In genomic region chr3:49454457-49454856, GRCh38 we compare ENCODE assay signal across 10 cellular contexts. TPM values are rescaled to one million over a fixed set of nuclear protein-coding genes. Genes with fewer than 3 reads are reported as not detected.
DNase-seq lines count a peak whose midpoint lies in the region; ATAC-seq, FAIRE-seq and TF ChIP-seq lines count a peak whose summit lies in the region.
"Had no signal": no experiment of that assay in that cellular context is flagged by ENCODE, and none has a peak within 500 bp of the region (broad histone marks: within the 10 kb centered on the region; RNA-seq: fewer than 3 reads in every experiment).

No MANE protein-coding gene starts in this region.

- no peak overlapping the region for H3K27ac Mint-ChIP-seq in Calu3 (ENCODE audit: unreplicated experiment)
- H3K27ac Mint-ChIP-seq: T-cell had no signal

- no peaks in the 10 kb centered on the region for H3K27me3 ChIP-seq in GM12878 (replicated peaks in 1 of 2; ENCODE audit: control insufficient read depth in 2 of 2, insufficient read depth in 2 of 2, low read length in 1 of 2)
- no peaks in the 10 kb centered on the region for H3K27me3 ChIP-seq in lower lobe of right lung (ENCODE audit: low read depth)
- peaks cover 0 to 3% of the 10 kb centered on the region in 2 experiments for H3K27me3 ChIP-seq in mesenchymal stem cell (ENCODE audit: control insufficient read depth in 1 of 2, insufficient read depth in 1 of 2, low read length in 2 of 2)

- H2BK120ac ChIP-seq in mesenchymal stem cell (ENCODE audit: low read depth, low read length) = no peak overlapping the region

- RAD21 ChIA-PET in GM12878 (lab: Charles Lee; ENCODE audit: unreplicated experiment) = interaction anchor here (0.6 to 1.5 kb wide), 9 partner anchors 10 to 283 kb away, joined by 3 to 8 read pairs (median 3); partner anchors contain the start of gene KLHDC8B

- H3K4me2 ChIP-seq in GM12878 (ENCODE audit: control insufficient read depth, insufficient read depth) (no peak overlapping the region), mesenchymal stem cell (ENCODE audit: low read length, poor library complexity, severe bottlenecking) (no peak overlapping the region)

- DNase-seq in Calu3 (peak; percentile 75), HT-29 (ENCODE audit: low spot score) (peak; percentile 51), GM12878 (ENCODE audit: low read depth, low spot score) (no peak), lower lobe of right lung (no peak), mesenchymal stem cell (no peak), H4 (ENCODE audit: low spot score) (no peak)
- DNase-seq: naive B cell, T-cell had no signal

- ATAC-seq in GM12878 = peak; percentile 73
- peak; percentile 77 to 78 for ATAC-seq in lower lobe of right lung
- ATAC-seq in HG03108 (IDR thresholded peaks at IDR 0.05; ENCODE audit: unreplicated experiment) = no peak
- ATAC-seq in GM19452 (IDR thresholded peaks at IDR 0.05; ENCODE audit: unreplicated experiment) = no peak

- H3K36me3 ChIP-seq in GM12878 (ENCODE audit: control insufficient read depth in 2 of 2, insufficient read depth in 2 of 2, low read length in 1 of 2) (no peaks in the 10 kb centered on the region), lower lobe of right lung (no peaks in the 10 kb centered on the region), mesenchymal stem cell (ENCODE audit: control insufficient read depth in 1 of 2, insufficient read depth in 2 of 2, low read depth in 1 of 2, low read length in 2 of 2) (no peaks in the 10 kb centered on the region)

- H3K14ac ChIP-seq in mesenchymal stem cell (ENCODE audit: low read length in 2 of 2) = no peak overlapping the region

- no peaks in the 10 kb centered on the region for H3K27me3 Mint-ChIP-seq in Calu3 (ENCODE audit: unreplicated experiment)
- H3K27me3 Mint-ChIP-seq: T-cell had no signal

- H3K4ac ChIP-seq in mesenchymal stem cell (ENCODE audit: low read depth in 1 of 2, low read length in 2 of 2) = no peak overlapping the region

- SMC1A ChIA-PET in GM12878 (lab: Charles Lee; ENCODE audit: uncharacterized antibody, unreplicated experiment) = interaction anchor here (0.6 to 1.7 kb wide), 4 partner anchors 27 to 1370 kb away, joined by 3 to 4 read pairs (median 4); partner anchors contain the start of gene KLHDC8B

- in situ Hi-C loops in GM12878 (cut with MboI) = no loop called here

- no peak overlapping the region for H2AK5ac ChIP-seq in mesenchymal stem cell (ENCODE audit: low read length, severe bottlenecking)

- H2BK12ac ChIP-seq in mesenchymal stem cell (ENCODE audit: low read length in 2 of 2) = no peak overlapping the region

- TF ChIP-seq EP300 in GM12878 (IDR thresholded peaks at IDR 0.05; ENCODE audit: borderline replicate concordance in 1 of 2, control insufficient read depth in 1 of 2, low read depth in 2 of 2, low read length in 2 of 2) = no peak

- no peaks in the 10 kb centered on the region for H3K79me2 ChIP-seq in GM12878 (ENCODE audit: control insufficient read depth, insufficient read depth, low read length)

- H2AFZ ChIP-seq in GM12878 (ENCODE audit: control insufficient read depth, low read depth, low read length) = no peak overlapping the region
- no peak overlapping the region for H2AFZ ChIP-seq in mesenchymal stem cell (ENCODE audit: low read depth, low read length)

- peak; percentile 60 for TF ChIP-seq RAD21 in GM12878 (IDR thresholded peaks at IDR 0.05; ENCODE audit: insufficient read depth, low read depth, low read length)

- intact Hi-C loops in Calu3 (cut with micrococcal nuclease; ENCODE audit: unreplicated experiment) = loop anchor here (2.0 kb wide), 1 partner anchor 216 kb away; no protein-coding TSS in a partner anchor
- intact Hi-C loops in GM12878 (cut with micrococcal nuclease; ENCODE audit: unreplicated experiment) = loop anchor here (5.0 kb wide), 1 partner anchor 218 kb away; the partner anchor contains the start of gene APEH
- intact Hi-C loops in lower lobe of right lung (cut with DNase I) = no loop called here

- H3K27ac ChIP-seq in GM12878 (ENCODE audit: control insufficient read depth, insufficient read depth) (no peak overlapping the region), lower lobe of right lung (peak overlapping the region; percentile 56), mesenchymal stem cell (ENCODE audit: low read length, poor library complexity, severe bottlenecking) (no peak overlapping the region)

- no peak overlapping the region for H2BK15ac ChIP-seq in mesenchymal stem cell (ENCODE audit: low read depth, poor library complexity, severe bottlenecking)

- no peaks in the 10 kb centered on the region for H3K79me1 ChIP-seq in mesenchymal stem cell (replicated peaks; ENCODE audit: low read length, poor library complexity, severe bottlenecking)

- H4K8ac ChIP-seq in mesenchymal stem cell (ENCODE audit: low read length) = no peak overlapping the region

- H3K36me3 Mint-ChIP-seq in Calu3 (ENCODE audit: insufficient read depth, unreplicated experiment) = no peaks in the 10 kb centered on the region
- H3K36me3 Mint-ChIP-seq: naive B cell, T-cell had no signal

- H3K18ac ChIP-seq in mesenchymal stem cell (ENCODE audit: low read depth in 1 of 2, low read length in 2 of 2) = no peak overlapping the region

- no peak overlapping the region for H3K4me3 Mint-ChIP-seq in Calu3 (ENCODE audit: low read depth, unreplicated experiment)
- H3K4me3 Mint-ChIP-seq: naive B cell, T-cell had no signal

- POLR2A ChIA-PET in GM12878 (lab: Charles Lee) = interaction anchor here (0.6 kb wide), 1 partner anchor 55 kb away, joined by 3 read pairs; no protein-coding TSS in a partner anchor

- H3K4me3 ChIP-seq in GM12878 = no peak overlapping the region
- H3K4me3 ChIP-seq in lower lobe of right lung = no peak overlapping the region
- H3K4me3 ChIP-seq in mesenchymal stem cell (ENCODE audit: insufficient read depth in 1 of 2, low read depth in 1 of 2, low read length in 2 of 2) = no peak overlapping the region

- H4K20me1 ChIP-seq in GM12878 (ENCODE audit: control insufficient read depth, insufficient read depth) = no peaks in the 10 kb centered on the region

- no peak overlapping the region for H4K91ac ChIP-seq in mesenchymal stem cell (ENCODE audit: low read length)

- no peak for FAIRE-seq in GM12878 (lab: Jason Lieb, UNC)

- peak; percentile 24 for TF ChIP-seq CTCF in Calu3 (IDR thresholded peaks at IDR 0.05; ENCODE audit: unreplicated experiment)
- peak; percentile 36 to 49 (median 43); a peak in 5 of 6 replicates for TF ChIP-seq CTCF in GM12878 (IDR thresholded peaks at IDR 0.05 in 2 of 3, conservative IDR thresholded peaks at IDR 0.05 in 1 of 3; ENCODE audit: control insufficient read depth in 2 of 3, extremely low read depth in 1 of 3, insufficient read depth in 1 of 3, low read depth in 3 of 3, low read length in 3 of 3)
- peak; percentile 25 for TF ChIP-seq CTCF in lower lobe of right lung (IDR thresholded peaks at IDR 0.05)

- H3K9ac ChIP-seq in GM12878 (ENCODE audit: control insufficient read depth, insufficient read depth, low read length) (no peak overlapping the region), mesenchymal stem cell (ENCODE audit: low read length) (no peak overlapping the region)

- BruUV-seq in Calu3 (replicated peaks; lab: Mats Ljungman, UMichigan) (no TSS peak), GM12878 (replicated peaks; lab: Mats Ljungman, UMichigan) (no TSS peak)

- H3K9me3 ChIP-seq in GM12878 (replicated peaks; ENCODE audit: control insufficient read depth, insufficient read depth, low read length) = no peaks in the 10 kb centered on the region
- no peaks in the 10 kb centered on the region for H3K9me3 ChIP-seq in lower lobe of right lung
- no peaks in the 10 kb centered on the region for H3K9me3 ChIP-seq in mesenchymal stem cell (ENCODE audit: control insufficient read depth, low read length)

- no peaks in the 10 kb centered on the region for H3K9me3 Mint-ChIP-seq in Calu3 (ENCODE audit: low read depth, unreplicated experiment)
- H3K9me3 Mint-ChIP-seq: naive B cell, T-cell had no signal

- no peaks in the 10 kb centered on the region for H3K4me1 ChIP-seq in GM12878 (ENCODE audit: control insufficient read depth, insufficient read depth, low read length)
- peaks cover 13% of the 10 kb centered on the region for H3K4me1 ChIP-seq in lower lobe of right lung
- peaks cover 7% of the 10 kb centered on the region for H3K4me1 ChIP-seq in mesenchymal stem cell (ENCODE audit: control insufficient read depth, insufficient read depth, low read depth, low read length)

- H3K4me1 Mint-ChIP-seq in Calu3 (ENCODE audit: low read depth, unreplicated experiment) = peaks cover 17% of the 10 kb centered on the region
- H3K4me1 Mint-ChIP-seq: T-cell had no signal

- no peak for TF ChIP-seq POLR2A in GM12878 (IDR thresholded peaks at IDR 0.05; ENCODE audit: low read depth, low read length)

- CTCF ChIA-PET in Calu3 (lab: Charles Lee) (interaction anchor here (0.5 to 2.0 kb wide), 13 partner anchors 11 to 947 kb away, joined by 3 to 14 read pairs (median 3); partner anchors contain the start of gene USP4), GM12878 (lab: Yijun Ruan, JAX) (interaction anchor here (0.6 to 3.0 kb wide), 9 partner anchors 10 to 467 kb away, joined by 3 to 11 read pairs (median 3); no protein-coding TSS in a partner anchor)

- H2BK5ac ChIP-seq in mesenchymal stem cell (ENCODE audit: low read depth, low read length, poor library complexity, severe bottlenecking) = no peak overlapping the region

- 40% methylated on average over 2 of the region's 2 CpGs for WGBS in GM12878 (ENCODE audit: insufficient coverage, insufficient replicate concordance, low lambda C conversion rate, missing lambda C conversion rate)
- WGBS in mesenchymal stem cell = no CpG with 5 or more reads among the region's 2 CpGs

- H3K23ac ChIP-seq in mesenchymal stem cell (ENCODE audit: low read length in 2 of 2) = no peak overlapping the region

RNA-seq across cellular contexts. Expression of gene DAG1, which starts 15.6 kb away (rescaled TPM):
- total RNA-seq in Calu3 (2022) (164 and 226 TPM in 2 replicates), GM12878 (2014; rRNA removed) (12.3 and 14.1 TPM in 2 replicates), GM12878 (2014; rRNA removed; fragmentation: Illumina TruSeq; extraction: Trizol) (5.4 TPM in 2 replicates), GM12878 (2021) (16.3 and 16.9 TPM in 2 replicates), lower lobe of right lung (71.5 TPM)
- 64.2 and 72.9 TPM in 2 replicates for total RNA-seq in HT-29 (2014; rRNA removed; shearing (Covaris generic))
- total RNA-seq in GM12878 (2013; cell fraction: nucleolus; rRNA removed) = 17.6 and 19.7 TPM in 2 replicates
- polyA plus RNA-seq in GM12878 (2011; ENCODE audit: low read depth) = 2.3 TPM
- polyA plus RNA-seq in GM12878 (2011; rRNA removed) (2.7 and 8.2 TPM in 2 replicates), GM12878 (2014; fragmentation: Illumina TruSeq; extraction: Trizol) (6.5 and 10.2 TPM in 2 replicates), GM12878 (2014; fragmentation: Nextera tagmentation; extraction: Ambion mirVana) (under 1 TPM; 0.33 to 0.37 TPM), GM12878 (2014; rRNA removed) (8.7 and 10.2 TPM in 2 replicates), GM12878 (2016; fragmentation: Nextera tagmentation; extraction: Ambion mirVana) (10 to 100 TPM in 1 of 2 experiments, 1 to 10 TPM in 1; 9.6 to 10.1 TPM)
- polyA plus RNA-seq in GM12878 (2011; cell fraction: cytosol; rRNA removed) = 5.7 and 5.9 TPM in 2 replicates
- 7.0 TPM in 2 replicates for polyA plus RNA-seq in GM12878 (2011; cell fraction: nucleus; rRNA removed)
- 4.2 and 5.2 TPM in 2 replicates for polyA plus RNA-seq in GM12878 (2012)
- polyA minus RNA-seq in GM12878 (2011; rRNA and poly(A)+ RNA removed) = 12.6 and 13.7 TPM in 2 replicates
- polyA minus RNA-seq in GM12878 (2011; cell fraction: cytosol; rRNA and poly(A)+ RNA removed) = 5.5 and 8.2 TPM in 2 replicates
- polyA minus RNA-seq in GM12878 (2011; cell fraction: nucleus; rRNA and poly(A)+ RNA removed) = 2.3 and 6.0 TPM in 2 replicates
- polyA plus RNA-seq in mesenchymal stem cell (2013, experiment 1 of 2) = 80.5 TPM
- 79.1 TPM for polyA plus RNA-seq in mesenchymal stem cell (2013, experiment 2 of 2)
- total RNA-seq in H4 (2014; rRNA removed; shearing (Covaris generic)) = 30.8 and 32.4 TPM in 2 replicates

RNA-seq across cellular contexts. Expression of gene NICN1, which starts 25.3 kb away (rescaled TPM):
- 14.2 and 15.8 TPM in 2 replicates for total RNA-seq in Calu3 (2022)
- total RNA-seq in HT-29 (2014; rRNA removed; shearing (Covaris generic)) = 2.5 and 8.2 TPM in 2 replicates
- 21.9 and 32.0 TPM in 2 replicates for total RNA-seq in GM12878 (2013; cell fraction: nucleolus; rRNA removed)
- 9.1 and 9.8 TPM in 2 replicates for total RNA-seq in GM12878 (2014; rRNA removed)
- total RNA-seq in GM12878 (2014; rRNA removed; fragmentation: Illumina TruSeq; extraction: Trizol) = 5.9 TPM in 2 replicates
- 17.8 and 19.0 TPM in 2 replicates for total RNA-seq in GM12878 (2021)
- polyA plus RNA-seq in GM12878 (2011; ENCODE audit: low read depth) = 13.1 TPM
- polyA plus RNA-seq in GM12878 (2011; rRNA removed) = 8.5 and 19.0 TPM in 2 replicates
- 20.9 and 21.1 TPM in 2 replicates for polyA plus RNA-seq in GM12878 (2011; cell fraction: cytosol; rRNA removed)
- polyA plus RNA-seq in GM12878 (2011; cell fraction: nucleus; rRNA removed) = 207 and 264 TPM in 2 replicates
- polyA plus RNA-seq in GM12878 (2012) = 14.8 and 17.4 TPM in 2 replicates
- 10.6 and 14.2 TPM in 2 replicates for polyA plus RNA-seq in GM12878 (2014; fragmentation: Illumina TruSeq; extraction: Trizol)
- polyA plus RNA-seq in GM12878 (2014; fragmentation: Nextera tagmentation; extraction: Ambion mirVana) = 10 to 100 TPM; 12.5 to 16.2 TPM
- 17.3 and 20.0 TPM in 2 replicates for polyA plus RNA-seq in GM12878 (2014; rRNA removed)
- polyA plus RNA-seq in GM12878 (2016; fragmentation: Nextera tagmentation; extraction: Ambion mirVana) = 10 to 100 TPM; 14.1 to 17.9 TPM
- 23.4 and 33.1 TPM in 2 replicates for polyA minus RNA-seq in GM12878 (2011; rRNA and poly(A)+ RNA removed)
- 6.0 and 8.8 TPM in 2 replicates for polyA minus RNA-seq in GM12878 (2011; cell fraction: cytosol; rRNA and poly(A)+ RNA removed)
- polyA minus RNA-seq in GM12878 (2011; cell fraction: nucleus; rRNA and poly(A)+ RNA removed) = 8.2 and 9.1 TPM in 2 replicates
- total RNA-seq in lower lobe of right lung = 22.1 TPM
- 13.1 TPM for polyA plus RNA-seq in mesenchymal stem cell (2013, experiment 1 of 2)
- 13.2 TPM for polyA plus RNA-seq in mesenchymal stem cell (2013, experiment 2 of 2)
- total RNA-seq in H4 (2014; rRNA removed; shearing (Covaris generic)) = 1.1 and 1.3 TPM in 2 replicates

RNA-seq across cellular contexts. Expression of gene AMT, which starts 32.2 kb away (rescaled TPM):
- total RNA-seq in Calu3 (2022) (8.5 and 9.7 TPM in 2 replicates), GM12878 (2014; rRNA removed) (0.45 and 0.54 TPM in 2 replicates), GM12878 (2014; rRNA removed; fragmentation: Illumina TruSeq; extraction: Trizol) (0.41 and 0.76 TPM in 2 replicates), GM12878 (2021) (2.4 and 3.8 TPM in 2 replicates), lower lobe of right lung (8.4 TPM)
- total RNA-seq in HT-29 (2014; rRNA removed; shearing (Covaris generic)) = 0.97 and 3.9 TPM in 2 replicates
- 4.6 and 5.3 TPM in 2 replicates for total RNA-seq in GM12878 (2013; cell fraction: nucleolus; rRNA removed)
- polyA plus RNA-seq in GM12878 (2011; ENCODE audit: low read depth) = 8.1 TPM
- polyA plus RNA-seq in GM12878 (2011; rRNA removed) (4.5 and 7.2 TPM in 2 replicates), GM12878 (2014; fragmentation: Illumina TruSeq; extraction: Trizol) (3.3 and 4.6 TPM in 2 replicates), GM12878 (2014; fragmentation: Nextera tagmentation; extraction: Ambion mirVana) (1 to 10 TPM; 1.0 to 4.6 TPM), GM12878 (2014; rRNA removed) (2.4 and 3.6 TPM in 2 replicates), GM12878 (2016; fragmentation: Nextera tagmentation; extraction: Ambion mirVana) (1 to 10 TPM; 1.6 to 2.8 TPM)
- polyA plus RNA-seq in GM12878 (2011; cell fraction: cytosol; rRNA removed) = 3.0 and 4.0 TPM in 2 replicates
- polyA plus RNA-seq in GM12878 (2011; cell fraction: nucleus; rRNA removed) = 75.3 and 115 TPM in 2 replicates
- polyA plus RNA-seq in GM12878 (2012) = 8.2 and 8.3 TPM in 2 replicates
- 2.2 and 2.6 TPM in 2 replicates for polyA minus RNA-seq in GM12878 (2011; rRNA and poly(A)+ RNA removed)
- polyA minus RNA-seq in GM12878 (2011; cell fraction: cytosol; rRNA and poly(A)+ RNA removed) = not detected in 2 replicates
- polyA minus RNA-seq in GM12878 (2011; cell fraction: nucleus; rRNA and poly(A)+ RNA removed) = 4.2 and 5.4 TPM in 2 replicates
- 4.1 TPM for polyA plus RNA-seq in mesenchymal stem cell (2013, experiment 1 of 2)
- 3.9 TPM for polyA plus RNA-seq in mesenchymal stem cell (2013, experiment 2 of 2)
- total RNA-seq in H4 (2014; rRNA removed; shearing (Covaris generic)) = 1.2 TPM in 1 of 2 replicates, not detected in the other

RNA-seq across cellular contexts. Expression of gene TCTA, which starts 42.2 kb away (rescaled TPM):
- total RNA-seq in Calu3 (2022) (33.6 and 35.6 TPM in 2 replicates), GM12878 (2014; rRNA removed) (17.3 and 17.7 TPM in 2 replicates), GM12878 (2014; rRNA removed; fragmentation: Illumina TruSeq; extraction: Trizol) (12.7 and 13.7 TPM in 2 replicates), GM12878 (2021) (17.7 and 18.3 TPM in 2 replicates), lower lobe of right lung (38.8 TPM)
- 26.6 TPM in 2 replicates for total RNA-seq in HT-29 (2014; rRNA removed; shearing (Covaris generic))
- total RNA-seq in GM12878 (2013; cell fraction: nucleolus; rRNA removed) = 34.8 and 38.6 TPM in 2 replicates
- polyA plus RNA-seq in GM12878 (2011; ENCODE audit: low read depth) = 12.8 TPM
- polyA plus RNA-seq in GM12878 (2011; rRNA removed) (11.6 and 18.2 TPM in 2 replicates), GM12878 (2014; fragmentation: Illumina TruSeq; extraction: Trizol) (27.6 and 30.5 TPM in 2 replicates), GM12878 (2014; fragmentation: Nextera tagmentation; extraction: Ambion mirVana) (1 to 10 TPM; 6.5 to 7.1 TPM), GM12878 (2014; rRNA removed) (22.4 and 25.5 TPM in 2 replicates), GM12878 (2016; fragmentation: Nextera tagmentation; extraction: Ambion mirVana) (10 to 100 TPM; 27.6 to 27.9 TPM)
- 25.0 and 27.8 TPM in 2 replicates for polyA plus RNA-seq in GM12878 (2011; cell fraction: cytosol; rRNA removed)
- polyA plus RNA-seq in GM12878 (2011; cell fraction: nucleus; rRNA removed) = 9.3 and 9.7 TPM in 2 replicates
- 13.8 and 18.9 TPM in 2 replicates for polyA plus RNA-seq in GM12878 (2012)
- polyA minus RNA-seq in GM12878 (2011; rRNA and poly(A)+ RNA removed) = 19.4 and 27.8 TPM in 2 replicates
- 6.1 and 8.2 TPM in 2 replicates for polyA minus RNA-seq in GM12878 (2011; cell fraction: cytosol; rRNA and poly(A)+ RNA removed)
- 12.0 and 24.1 TPM in 2 replicates for polyA minus RNA-seq in GM12878 (2011; cell fraction: nucleus; rRNA and poly(A)+ RNA removed)
- 12.8 TPM for polyA plus RNA-seq in mesenchymal stem cell (2013, experiment 1 of 2)
- polyA plus RNA-seq in mesenchymal stem cell (2013, experiment 2 of 2) = 13.2 TPM
- total RNA-seq in H4 (2014; rRNA removed; shearing (Covaris generic)) = 23.8 and 27.6 TPM in 2 replicates

RNA-seq across cellular contexts. Expression of gene RHOA, which starts 42.7 kb away (rescaled TPM):
- 313 and 352 TPM in 2 replicates for total RNA-seq in Calu3 (2022)
- 199 and 229 TPM in 2 replicates for total RNA-seq in HT-29 (2014; rRNA removed; shearing (Covaris generic))
- 56.0 and 62.2 TPM in 2 replicates for total RNA-seq in GM12878 (2013; cell fraction: nucleolus; rRNA removed)
- 246 and 269 TPM in 2 replicates for total RNA-seq in GM12878 (2014; rRNA removed)
- 414 and 415 TPM in 2 replicates for total RNA-seq in GM12878 (2014; rRNA removed; fragmentation: Illumina TruSeq; extraction: Trizol)
- total RNA-seq in GM12878 (2021) = 463 and 474 TPM in 2 replicates
- polyA plus RNA-seq in GM12878 (2011; ENCODE audit: low read depth) = 370 TPM
- 265 and 285 TPM in 2 replicates for polyA plus RNA-seq in GM12878 (2011; rRNA removed)
- polyA plus RNA-seq in GM12878 (2011; cell fraction: cytosol; rRNA removed) = 340 and 373 TPM in 2 replicates
- polyA plus RNA-seq in GM12878 (2011; cell fraction: nucleus; rRNA removed) = 212 and 231 TPM in 2 replicates
- 407 and 450 TPM in 2 replicates for polyA plus RNA-seq in GM12878 (2012)
- polyA plus RNA-seq in GM12878 (2014; fragmentation: Illumina TruSeq; extraction: Trizol) = 568 and 674 TPM in 2 replicates
- polyA plus RNA-seq in GM12878 (2014; fragmentation: Nextera tagmentation; extraction: Ambion mirVana) = 1,000 to 10,000 TPM in 1 of 2 experiments, 100 to 1,000 TPM in 1; 696 to 1,049 TPM
- polyA plus RNA-seq in GM12878 (2014; rRNA removed) = 332 and 351 TPM in 2 replicates
- 100 to 1,000 TPM; 683 to 684 TPM for polyA plus RNA-seq in GM12878 (2016; fragmentation: Nextera tagmentation; extraction: Ambion mirVana)
- 265 and 343 TPM in 2 replicates for polyA minus RNA-seq in GM12878 (2011; rRNA and poly(A)+ RNA removed)
- polyA minus RNA-seq in GM12878 (2011; cell fraction: cytosol; rRNA and poly(A)+ RNA removed) = 183 and 242 TPM in 2 replicates
- polyA minus RNA-seq in GM12878 (2011; cell fraction: nucleus; rRNA and poly(A)+ RNA removed) = 51.5 and 60.5 TPM in 2 replicates
- 601 TPM for total RNA-seq in lower lobe of right lung
- 552 TPM for polyA plus RNA-seq in mesenchymal stem cell (2013, experiment 1 of 2)
- 568 TPM for polyA plus RNA-seq in mesenchymal stem cell (2013, experiment 2 of 2)
- 283 and 305 TPM in 2 replicates for total RNA-seq in H4 (2014; rRNA removed; shearing (Covaris generic))

Comparison
In these comparisons a context has a peak if more than half of its experiments do, and no peak if none do; other contexts are left out.
1. DNase-seq: peak in Calu3 (single experiment) and HT-29 (single experiment); none in GM12878 (single experiment), lower lobe of right lung (single experiment), mesenchymal stem cell (single experiment) and H4 (single experiment).
2. ATAC-seq: peak in GM12878 (single experiment) and lower lobe of right lung (2 of 2); none in HG03108 (single experiment) and GM19452 (single experiment).
3. Peak in every context shown above with its lines, with median percentiles within 50 percentile points of each other: CTCF ChIP-seq.